Comparison of ENCODE assay signal across 17 cellular contexts in the genomic region with DNA sequence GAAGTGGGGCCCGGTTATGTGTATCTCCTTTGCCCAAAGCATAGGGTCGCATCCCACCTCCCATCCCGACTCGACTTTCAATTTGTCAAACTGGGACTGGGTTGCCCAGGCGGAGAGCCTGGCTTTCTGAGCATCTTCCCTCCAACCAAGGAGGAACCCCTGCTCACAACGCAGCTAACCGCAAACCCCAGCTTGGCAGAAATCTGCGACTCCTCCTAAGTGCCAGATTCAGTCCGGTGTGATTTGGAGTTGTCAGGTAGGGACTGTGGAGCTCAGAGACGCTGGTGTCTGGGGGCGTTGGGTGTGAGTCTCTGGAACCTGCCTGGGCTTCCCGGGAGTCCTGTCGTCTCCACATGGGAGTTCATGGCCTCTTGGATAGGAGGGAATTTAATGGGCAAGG.
DNase-seq lines count a peak whose midpoint lies in the region; ATAC-seq and TF ChIP-seq lines count a peak whose summit lies in the region.
"Had no signal": no experiment of that assay in that cellular context is flagged by ENCODE, and none has a peak within 500 bp of the region (broad histone marks: within the 10 kb centered on the region; RNA-seq: fewer than 3 reads in every experiment).

No MANE protein-coding gene starts in this region.

- H3K4me1 ChIP-seq in ES-I3 (ENCODE audit: insufficient read depth, low read length): peaks cover 6% of the 10 kb centered on the region; the same call in 1 of the 2 replicates
- H3K4me1 ChIP-seq in esophagus muscularis mucosa: peaks cover 0 to 8% (median 5%) of the 10 kb centered on the region in 4 donors
- H3K4me1 ChIP-seq: A549 had no signal

- H3K4me3 ChIP-seq in dorsolateral prefrontal cortex (peak overlapping the region in 42 of 59 donors; percentile 34 to 67 (median 55)), esophagus muscularis mucosa (no peak overlapping the region)
- H3K4me3 ChIP-seq: A549; BLaER1 treated with 17β-estradiol and CSF1 and Interleukin-3, amounts not matched to agents 10 nM and 100 nM; SK-N-MC had no signal

- H3K36me3 ChIP-seq in ES-I3 (ENCODE audit: insufficient read depth, low read length) (no peaks in the 10 kb centered on the region), esophagus muscularis mucosa (no peaks in the 10 kb centered on the region)
- H3K36me3 ChIP-seq: BLaER1 treated with 17β-estradiol and CSF1 and Interleukin-3, amounts not matched to agents 10 nM and 100 nM had no signal

- H3K27ac ChIP-seq in dorsolateral prefrontal cortex (peak overlapping the region in 2 of 59 donors; percentile 21 to 28), esophagus muscularis mucosa (replicated peaks in 1 of 4) (no peak overlapping the region)
- H3K27ac ChIP-seq: A549; BLaER1 treated with 17β-estradiol and CSF1 and Interleukin-3, amounts not matched to agents 10 nM and 100 nM; SK-N-MC had no signal

- no peaks in the 10 kb centered on the region for H3K4me1 Mint-ChIP-seq in memory B cell

- H3K9me3 ChIP-seq in ES-I3 (ENCODE audit: control insufficient read depth, insufficient read depth, low read length) (no peaks in the 10 kb centered on the region), esophagus muscularis mucosa (no peaks in the 10 kb centered on the region)
- H3K9me3 ChIP-seq: A549 had no signal

- no peak for TF ChIP-seq EP300 in esophagus muscularis mucosa (IDR thresholded peaks at IDR 0.05)

- H3K4me3 Mint-ChIP-seq in memory B cell: peak overlapping the region; percentile 79
- H3K4me3 Mint-ChIP-seq: CD8-positive, alpha-beta T cell had no signal

- no peaks in the 10 kb centered on the region for H3K9me3 Mint-ChIP-seq in memory B cell
- H3K9me3 Mint-ChIP-seq: CD8-positive, alpha-beta T cell had no signal

- no peaks in the 10 kb centered on the region for H3K27me3 Mint-ChIP-seq in memory B cell

- TF ChIP-seq CTCF in dorsolateral prefrontal cortex (IDR thresholded peaks at IDR 0.05 in 54 of 56, conservative IDR thresholded peaks at IDR 0.05 in 2 of 56; ENCODE audit: low read depth in 1 of 56, partially characterized antibody in 56 of 56) (no peak), esophagus muscularis mucosa (IDR thresholded peaks at IDR 0.05) (no peak)

- 83% methylated on average over 10 of the region's 13 CpGs for WGBS in esophagus muscularis mucosa

- H3K27ac Mint-ChIP-seq in memory B cell: no peak overlapping the region
- H3K27ac Mint-ChIP-seq: CD8-positive, alpha-beta T cell had no signal

- intact Hi-C loops in dorsolateral prefrontal cortex (cut with DNase I): no loop called here
- intact Hi-C loops in esophagus muscularis mucosa (cut with DNase I): no loop called here

- DNase-seq in NCI-H748 (lab: John Stamatoyannopoulos, UW; ENCODE audit: unreplicated experiment) (peak; percentile 60), dorsolateral prefrontal cortex (no peak), memory B cell (ENCODE audit: low spot score in 2 of 2) (no peak), inferior parietal cortex (ENCODE audit: extremely low spot score) (no peak), DMS53 (lab: John Stamatoyannopoulos, UW) (no peak), esophagus muscularis mucosa (ENCODE audit: extremely low spot score) (no peak)
- DNase-seq: CD8-positive, alpha-beta T cell; IMR-90; NCI-H1417; NCI-H187 treated with DMSO at 0.1 percent for 48 hours; NCI-H526 treated with DMSO at 0.1 percent for 48 hours; NK-92 treated with Interleukin-12 subunit alpha and Interleukin-12 subunit beta, amount 100 ng/mL, for 24 hours had no signal

- peaks cover 0 to 51% (median 14%) of the 10 kb centered on the region in 45 donors for H3K27me3 ChIP-seq in dorsolateral prefrontal cortex
- H3K27me3 ChIP-seq in esophagus muscularis mucosa: peaks cover 0 to 48% (median 11%) of the 10 kb centered on the region in 4 donors
- H3K27me3 ChIP-seq: BLaER1 treated with 17β-estradiol and CSF1 and Interleukin-3, amounts not matched to agents 10 nM and 100 nM had no signal

- TF ChIP-seq POLR2A in esophagus muscularis mucosa (IDR thresholded peaks at IDR 0.05; ENCODE audit: low read depth): no peak

- ATAC-seq in memory B cell (ENCODE audit: low read depth): no peak
- no peak for ATAC-seq in HG03139 (IDR thresholded peaks at IDR 0.05; ENCODE audit: unreplicated experiment)
- ATAC-seq: A549; CD8-positive, alpha-beta T cell had no signal

- peak overlapping the region; percentile 65; the same call in 1 of the 2 replicates for H3K9ac ChIP-seq in ES-I3 (ENCODE audit: low read depth, low read length)
- H3K9ac ChIP-seq: BLaER1 treated with 17β-estradiol and CSF1 and Interleukin-3, amounts not matched to agents 10 nM and 100 nM had no signal

- H3K36me3 Mint-ChIP-seq in memory B cell: no peaks in the 10 kb centered on the region
- H3K36me3 Mint-ChIP-seq: CD8-positive, alpha-beta T cell had no signal

Comparison
In these comparisons a context has a peak if more than half of its experiments do, and no peak if none do; other contexts are left out.
1. H3K4me3 ChIP-seq: peak in dorsolateral prefrontal cortex (42 of 59); none in esophagus muscularis mucosa (0 of 4).